In genomic region chr12:3727877-3728632, GRCh38 we compare ENCODE assay signal across 9 cellular contexts. TPM values are rescaled to one million over a fixed set of nuclear protein-coding genes. Genes with fewer than 3 reads are reported as not detected.
DNase-seq lines count a peak whose midpoint lies in the region; ATAC-seq and TF ChIP-seq lines count a peak whose summit lies in the region.
"Had no signal": no experiment of that assay in that cellular context is flagged by ENCODE, and none has a peak within 500 bp of the region (broad histone marks: within the 10 kb centered on the region; RNA-seq: fewer than 3 reads in every experiment).

No MANE protein-coding gene starts in this region.

- WGBS in psoas muscle, 3 donors: 59 to 72% (median 61%) methylated on average over 8 of the region's 8 CpGs

- peaks cover 40% of the 10 kb centered on the region for H3K4me1 ChIP-seq in DND-41 (ENCODE audit: insufficient read depth, low read length)
- peaks cover 71% of the 10 kb centered on the region for H3K4me1 ChIP-seq in KMS-11 (ENCODE audit: low read depth, poor library complexity, severe bottlenecking)
- H3K4me1 ChIP-seq in psoas muscle: no peaks in the 10 kb centered on the region

- H3K4me3 ChIP-seq in DND-41 (ENCODE audit: low read depth in 1 of 2, low read length in 2 of 2) (peak overlapping the region in 1 of 2 experiments; percentile 42; a peak in 2 of 4 replicates), KMS-11 (IDR thresholded peaks at IDR 0.05; ENCODE audit: insufficient read depth, low read depth, low read length) (no peak overlapping the region), psoas muscle (no peak overlapping the region)

- intact Hi-C loops in psoas muscle (cut with DNase I): no loop called here

- TF ChIP-seq CTCF in DND-41 (IDR thresholded peaks at IDR 0.05; ENCODE audit: borderline replicate concordance, extremely low read depth, low read length, poor library complexity, severe bottlenecking): no peak
- TF ChIP-seq CTCF in KMS-11 (conservative IDR thresholded peaks at IDR 0.05; ENCODE audit: low read depth, low read length): no peak
- TF ChIP-seq CTCF in psoas muscle (IDR thresholded peaks at IDR 0.05): no peak

- H3K27ac ChIP-seq in DND-41 (ENCODE audit: low read length): peak overlapping the region; percentile 89
- peak overlapping the region; percentile 75 for H3K27ac ChIP-seq in KMS-11
- H3K27ac ChIP-seq in psoas muscle: no peak overlapping the region

- ATAC-seq in DND-41 (ENCODE audit: insufficient read depth, low read depth) (peak; percentile 94), GM21381 (IDR thresholded peaks at IDR 0.05; ENCODE audit: unreplicated experiment) (peak; percentile 76), psoas muscle (peak in 3 of 4 donors; percentile 27 to 70 (median 38))
- ATAC-seq: HCT116 had no signal

- peak overlapping the region; percentile 56 for H3K4me2 ChIP-seq in DND-41 (ENCODE audit: insufficient read depth, low read length)
- peak overlapping the region; percentile 51 for H3K4me2 ChIP-seq in KMS-11

- peaks cover 32% of the 10 kb centered on the region for H3K4me1 Mint-ChIP-seq in activated naive CD8-positive, alpha-beta T cell treated with anti-CD3 and anti-CD28 coated beads for 36 hours

- H3K79me2 ChIP-seq in DND-41 (ENCODE audit: insufficient read depth, low read length): no peaks in the 10 kb centered on the region; the same call in 1 of the 2 replicates
- H3K79me2 ChIP-seq in KMS-11 (ENCODE audit: insufficient read depth, low read depth): no peaks in the 10 kb centered on the region

- H3K9ac ChIP-seq in DND-41 (ENCODE audit: low read depth, low read length): peak overlapping the region; percentile 47
- peak overlapping the region; percentile 11; the same call in 1 of the 2 replicates for H3K9ac ChIP-seq in KMS-11

- peaks cover 17% of the 10 kb centered on the region for H3K9me3 ChIP-seq in DND-41 (ENCODE audit: insufficient read depth, low read length, severe bottlenecking)
- no peaks in the 10 kb centered on the region for H3K9me3 ChIP-seq in psoas muscle

- H3K4me3 Mint-ChIP-seq in activated naive CD8-positive, alpha-beta T cell treated with anti-CD3 and anti-CD28 coated beads for 36 hours: no peak overlapping the region

- peak overlapping the region; percentile 32 for H3K27ac Mint-ChIP-seq in activated naive CD8-positive, alpha-beta T cell treated with anti-CD3 and anti-CD28 coated beads for 36 hours

- H3K36me3 Mint-ChIP-seq in activated naive CD8-positive, alpha-beta T cell treated with anti-CD3 and anti-CD28 coated beads for 36 hours: peaks cover 65% of the 10 kb centered on the region

- H3K27me3 ChIP-seq in DND-41 (ENCODE audit: insufficient read depth, low read length, poor library complexity) (no peaks in the 10 kb centered on the region), KMS-11 (ENCODE audit: insufficient read depth, low read depth) (no peaks in the 10 kb centered on the region), psoas muscle (ENCODE audit: insufficient read depth in 3 of 3, low read length in 2 of 3) (no peaks in the 10 kb centered on the region)

- DNase-seq in DND-41 (peak; percentile 87), psoas muscle (no peak), DMS114 treated with DMSO at 0.1 percent for 48 hours (lab: John Stamatoyannopoulos, UW; ENCODE audit: unreplicated experiment) (no peak), amygdala (lab: John Stamatoyannopoulos, UW) (no peak), T1000 (lab: John Stamatoyannopoulos, UW) (no peak)
- peak; percentile 28 for DNase-seq in activated naive CD8-positive, alpha-beta T cell treated with anti-CD3 and anti-CD28 coated beads for 36 hours

- H2AFZ ChIP-seq in DND-41 (ENCODE audit: low read depth, low read length) (peak overlapping the region; percentile 47), KMS-11 (ENCODE audit: low read depth) (no peak overlapping the region)

- H3K27me3 Mint-ChIP-seq in activated naive CD8-positive, alpha-beta T cell treated with anti-CD3 and anti-CD28 coated beads for 36 hours: no peaks in the 10 kb centered on the region

- H3K36me3 ChIP-seq in DND-41 (ENCODE audit: insufficient read depth, low read length) (peaks cover 39% of the 10 kb centered on the region), KMS-11 (ENCODE audit: insufficient read depth) (no peaks in the 10 kb centered on the region), psoas muscle (ENCODE audit: insufficient read depth in 1 of 2, low read depth in 1 of 2) (no peaks in the 10 kb centered on the region)

- H4K20me1 ChIP-seq in DND-41 (ENCODE audit: insufficient read depth, low read length) (peaks cover 5% of the 10 kb centered on the region; the same call in 1 of the 2 replicates), KMS-11 (ENCODE audit: insufficient read depth) (no peaks in the 10 kb centered on the region)

- no peaks in the 10 kb centered on the region for H3K9me3 Mint-ChIP-seq in activated naive CD8-positive, alpha-beta T cell treated with anti-CD3 and anti-CD28 coated beads for 36 hours

RNA-seq across cellular contexts. Expression of gene CRACR2A, which starts 24.9 kb away (rescaled TPM):
- total RNA-seq in activated naive CD8-positive, alpha-beta T cell treated with anti-CD3 and anti-CD28 coated beads for 36 hours: 10 to 100 TPM; 24.5 to 26.0 TPM
- 1 to 10 TPM in 3 of 4 donors, under 1 TPM in 1; 0.87 to 1.7 (median 1.2) TPM for total RNA-seq in psoas muscle
- polyA plus RNA-seq in psoas muscle: under 1 TPM; 0.24 to 0.48 (median 0.35) TPM

Comparison
In these comparisons a context has a peak if more than half of its experiments do, and no peak if none do; other contexts are left out.
1. ATAC-seq: peak in every context shown above with its lines; median percentile 94 in DND-41; 76 in GM21381; 38 in psoas muscle.
2. DNase-seq: peak in DND-41 (single experiment) and activated naive CD8-positive, alpha-beta T cell treated with anti-CD3 and anti-CD28 coated beads for 36 hours (single experiment); none in psoas muscle (0 of 2), DMS114 treated with DMSO at 0.1 percent for 48 hours (single experiment), amygdala (0 of 56) and T1000 (single experiment).
3. RNA of gene CRACR2A, which starts 24.9 kb away (total RNA-seq): 24.5 to 26.0 TPM in activated naive CD8-positive, alpha-beta T cell treated with anti-CD3 and anti-CD28 coated beads for 36 hours; 0.87 to 1.7 TPM in psoas muscle; every median in the first group is over 4 times any median in the second.